In genomic region chr15:101496198-101496986, GRCh38 we compare ENCODE assay signal across 1 cellular context.
TF ChIP-seq lines count a peak whose summit lies in the region.

No MANE protein-coding gene starts in this region.

TF ChIP-seq in K562, 482 proteins besides CTCF, POLR2A, EP300 and RAD21:
- TF ChIP-seq SPI1 (IDR thresholded peaks at IDR 0.05; ENCODE audit: borderline replicate concordance, low read depth, low read length) (peak; percentile 27; the same call in 1 of the 2 replicates), USF1 (CRISPR knock-in tag; IDR thresholded peaks at IDR 0.05) (peak; percentile 42; the same call in 1 of the 2 replicates), FOXJ2 (tag; IDR thresholded peaks at IDR 0.05) (no peak), L3MBTL2 (IDR thresholded peaks at IDR 0.05) (peak; percentile 28; the same call in 1 of the 2 replicates), NR2C1 (IDR thresholded peaks at IDR 0.05) (peak; percentile 45; the same call in 1 of the 2 replicates), NR2C1 (tag; IDR thresholded peaks at IDR 0.05) (no peak), BHLHE40 (IDR thresholded peaks at IDR 0.05; ENCODE audit: low read length) (0 out of 2 replicates have a peak, but pooled peaks have one; percentile 19)
- TF ChIP-seq, protein P1, sequence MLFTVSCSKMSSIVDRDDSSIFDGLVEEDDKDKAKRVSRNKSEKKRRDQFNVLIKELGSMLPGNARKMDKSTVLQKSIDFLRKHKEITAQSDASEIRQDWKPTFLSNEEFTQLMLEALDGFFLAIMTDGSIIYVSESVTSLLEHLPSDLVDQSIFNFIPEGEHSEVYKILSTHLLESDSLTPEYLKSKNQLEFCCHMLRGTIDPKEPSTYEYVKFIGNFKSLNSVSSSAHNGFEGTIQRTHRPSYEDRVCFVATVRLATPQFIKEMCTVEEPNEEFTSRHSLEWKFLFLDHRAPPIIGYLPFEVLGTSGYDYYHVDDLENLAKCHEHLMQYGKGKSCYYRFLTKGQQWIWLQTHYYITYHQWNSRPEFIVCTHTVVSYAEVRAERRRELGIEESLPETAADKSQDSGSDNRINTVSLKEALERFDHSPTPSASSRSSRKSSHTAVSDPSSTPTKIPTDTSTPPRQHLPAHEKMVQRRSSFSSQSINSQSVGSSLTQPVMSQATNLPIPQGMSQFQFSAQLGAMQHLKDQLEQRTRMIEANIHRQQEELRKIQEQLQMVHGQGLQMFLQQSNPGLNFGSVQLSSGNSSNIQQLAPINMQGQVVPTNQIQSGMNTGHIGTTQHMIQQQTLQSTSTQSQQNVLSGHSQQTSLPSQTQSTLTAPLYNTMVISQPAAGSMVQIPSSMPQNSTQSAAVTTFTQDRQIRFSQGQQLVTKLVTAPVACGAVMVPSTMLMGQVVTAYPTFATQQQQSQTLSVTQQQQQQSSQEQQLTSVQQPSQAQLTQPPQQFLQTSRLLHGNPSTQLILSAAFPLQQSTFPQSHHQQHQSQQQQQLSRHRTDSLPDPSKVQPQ (CRISPR knock-in tag; IDR thresholded peaks at IDR 0.05; ENCODE audit: borderline replicate concordance) = no peak
TF ChIP-seq in K562: peak in this region for 5.
